8 cellular contexts compared by ENCODE assay signal in the genomic region with DNA sequence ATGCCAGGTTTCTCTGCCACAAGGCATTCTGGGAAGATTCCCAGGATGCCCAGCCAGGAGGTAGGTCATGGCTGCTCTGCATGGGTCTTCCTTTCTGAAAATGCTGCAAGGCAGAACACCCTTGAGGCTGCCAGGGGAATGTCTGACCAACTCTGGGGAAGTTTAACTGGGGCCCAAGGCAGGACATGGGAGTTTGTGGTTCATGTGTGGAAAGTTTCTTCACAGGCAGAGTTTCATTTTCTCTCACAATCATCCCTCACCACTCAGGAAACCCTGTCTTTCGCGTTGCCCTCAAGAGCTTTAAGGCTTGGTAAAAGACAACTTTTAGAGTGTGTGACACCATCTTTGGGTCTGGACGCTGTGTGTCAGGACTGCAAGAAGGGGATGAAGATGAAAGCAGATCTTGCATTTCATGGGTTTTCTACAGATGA.
DNase-seq lines count a peak whose midpoint lies in the region; ATAC-seq and TF ChIP-seq lines count a peak whose summit lies in the region.

No MANE protein-coding gene starts in this region.

- no peak overlapping the region for H3K4me3 ChIP-seq in MG63
- H3K4me3 ChIP-seq in BE2C (ENCODE audit: low read depth, low read length): no peak overlapping the region

- in situ Hi-C loops in KBM-7 (cut with MboI; ENCODE audit: low pct_unique_long_range_greater_than_20kb, low sequenced_read_pairs): no loop called here

- H3K9me3 ChIP-seq in MG63: no peaks in the 10 kb centered on the region
- no peaks in the 10 kb centered on the region for H3K9me3 ChIP-seq in BE2C

- no peak for TF ChIP-seq CTCF in omental fat pad (IDR thresholded peaks at IDR 0.05)
- no peak for TF ChIP-seq CTCF in BE2C (IDR thresholded peaks at IDR 0.05; ENCODE audit: low read depth, low read length)

- ATAC-seq in GM19351 (IDR thresholded peaks at IDR 0.05; ENCODE audit: unreplicated experiment) (peak; percentile 78), HG03280 (IDR thresholded peaks at IDR 0.05; ENCODE audit: unreplicated experiment) (peak; percentile 72), omental fat pad (ENCODE audit: low FRiP score) (no peak)

- H3K4me1 ChIP-seq in BE2C: no peaks in the 10 kb centered on the region

- peak; percentile 81 for DNase-seq in activated CD8-positive, alpha-beta memory T cell treated with anti-CD3 and anti-CD28 coated beads for 24 hours
- peak; percentile 35 to 44 for DNase-seq in stimulated activated CD4-positive, alpha-beta T cell treated with anti-CD3 and anti-CD28 coated beads, Interleukin-15, amount 100 ng/mL, for 48 hours (ENCODE audit: low read depth in 2 of 2)
- DNase-seq in omental fat pad (ENCODE audit: low spot score) (no peak), MG63 (no peak), KBM-7 (no peak), BE2C (no peak)

- H3K27me3 ChIP-seq in MG63: no peaks in the 10 kb centered on the region
- H3K27me3 ChIP-seq in BE2C: no peaks in the 10 kb centered on the region

- H3K36me3 ChIP-seq in MG63 (no peaks in the 10 kb centered on the region), BE2C (no peaks in the 10 kb centered on the region)

Comparison
In these comparisons a context has a peak if more than half of its experiments do, and no peak if none do; other contexts are left out.
1. DNase-seq: peak in activated CD8-positive, alpha-beta memory T cell treated with anti-CD3 and anti-CD28 coated beads for 24 hours (single experiment) and stimulated activated CD4-positive, alpha-beta T cell treated with anti-CD3 and anti-CD28 coated beads, Interleukin-15, amount 100 ng/mL, for 48 hours (2 of 2); none in omental fat pad (single experiment), MG63 (single experiment), KBM-7 (single experiment) and BE2C (single experiment).